Comparison of ENCODE assay signal across 29 cellular contexts in genomic region chr10:44716470-44716869, GRCh38.
"Had no signal": no experiment of that assay in that cellular context is flagged by ENCODE, and none has a peak within 500 bp of the region (broad histone marks: within the 10 kb centered on the region; RNA-seq: fewer than 3 reads in every experiment).

No MANE protein-coding gene starts in this region.

- DNase-seq: activated CD4-positive, alpha-beta memory T cell treated with anti-CD3 and anti-CD28 coated beads, Interleukin-2, amount 10 ng/mL, durations not matched to agents 7 days and 5 days; activated CD4-positive, alpha-beta T cell treated with anti-CD3 and anti-CD28 coated beads for 1 hour; activated CD4-positive, alpha-beta T cell treated with anti-CD3 and anti-CD28 coated beads for 48 hours; activated CD4-positive, CD25-positive, alpha-beta regulatory T cell; activated CD8-positive, alpha-beta memory T cell treated with anti-CD3 and anti-CD28 coated beads for 24 hours; activated CD8-positive, alpha-beta memory T cell treated with anti-CD3 and anti-CD28 coated beads, Interleukin-2, amount 10 ng/mL, durations not matched to agents 7 days and 5 days; activated CD8-positive, alpha-beta memory T cell treated with anti-CD3 and anti-CD28 coated beads, Interleukin-2, amount 50 U/mL, for 48 hours; activated effector memory CD4-positive, alpha-beta T cell treated with Interleukin-2 at 50 U/mL for 16 hours; activated naive CD4-positive, alpha-beta T cell treated with anti-CD3 and anti-CD28 coated beads, Interleukin-2, amount 10 ng/mL, durations not matched to agents 7 days and 5 days; activated T-cell treated with anti-CD3 and anti-CD28 coated beads, Interleukin-2, amount 50 U/mL, for 48 hours; amniotic stem cell; aorta; brain microvascular endothelial cell; NCI-H1105; NCI-H1417 treated with DMSO at 0.1 percent for 48 hours; NCI-H1930; NCI-H345; NCI-H524 treated with DMSO at 0.1 percent for 48 hours; Peyer's patch; Right ventricle myocardium superior; RPMI8226; SW 1271; T-helper 1 cell; T-helper 2 cell; T-helper 9 cell; WERI-Rb-1 had no signal

- H3K4me3 Mint-ChIP-seq: activated CD4-positive, alpha-beta memory T cell treated with anti-CD3 and anti-CD28 coated beads, Interleukin-2, amount 10 ng/mL, durations not matched to agents 7 days and 5 days; activated CD8-positive, alpha-beta memory T cell treated with anti-CD3 and anti-CD28 coated beads, Interleukin-2, amount 10 ng/mL, durations not matched to agents 7 days and 5 days; activated naive CD4-positive, alpha-beta T cell treated with anti-CD3 and anti-CD28 coated beads, Interleukin-2, amount 10 ng/mL, durations not matched to agents 7 days and 5 days; activated naive CD8-positive, alpha-beta T cell; central memory CD8-positive, alpha-beta T cell had no signal

- H3K27ac ChIP-seq: brain microvascular endothelial cell, cardiac muscle cell, Peyer's patch, WERI-Rb-1 had no signal

- H3K27me3 ChIP-seq: brain microvascular endothelial cell, cardiac muscle cell, Peyer's patch had no signal

- H3K27ac Mint-ChIP-seq: activated CD4-positive, alpha-beta memory T cell treated with anti-CD3 and anti-CD28 coated beads, Interleukin-2, amount 10 ng/mL, durations not matched to agents 7 days and 5 days; activated CD8-positive, alpha-beta memory T cell treated with anti-CD3 and anti-CD28 coated beads, Interleukin-2, amount 10 ng/mL, durations not matched to agents 7 days and 5 days; activated naive CD4-positive, alpha-beta T cell treated with anti-CD3 and anti-CD28 coated beads, Interleukin-2, amount 10 ng/mL, durations not matched to agents 7 days and 5 days; activated naive CD8-positive, alpha-beta T cell had no signal

- H3K9me3 Mint-ChIP-seq: activated CD4-positive, alpha-beta memory T cell treated with anti-CD3 and anti-CD28 coated beads, Interleukin-2, amount 10 ng/mL, durations not matched to agents 7 days and 5 days; activated naive CD4-positive, alpha-beta T cell treated with anti-CD3 and anti-CD28 coated beads, Interleukin-2, amount 10 ng/mL, durations not matched to agents 7 days and 5 days had no signal

- H3K36me3 ChIP-seq: brain microvascular endothelial cell, cardiac muscle cell, Peyer's patch, WERI-Rb-1 had no signal

- H3K9me3 ChIP-seq: Peyer's patch had no signal

- H3K4me1 Mint-ChIP-seq: activated CD4-positive, alpha-beta memory T cell treated with anti-CD3 and anti-CD28 coated beads, Interleukin-2, amount 10 ng/mL, durations not matched to agents 7 days and 5 days; activated CD8-positive, alpha-beta memory T cell treated with anti-CD3 and anti-CD28 coated beads, Interleukin-2, amount 10 ng/mL, durations not matched to agents 7 days and 5 days; activated naive CD4-positive, alpha-beta T cell treated with anti-CD3 and anti-CD28 coated beads, Interleukin-2, amount 10 ng/mL, durations not matched to agents 7 days and 5 days; central memory CD8-positive, alpha-beta T cell had no signal

- H3K4me1 ChIP-seq: Peyer's patch had no signal

- H3K36me3 Mint-ChIP-seq: activated CD8-positive, alpha-beta memory T cell treated with anti-CD3 and anti-CD28 coated beads, Interleukin-2, amount 10 ng/mL, durations not matched to agents 7 days and 5 days; activated naive CD4-positive, alpha-beta T cell treated with anti-CD3 and anti-CD28 coated beads, Interleukin-2, amount 10 ng/mL, durations not matched to agents 7 days and 5 days; activated naive CD8-positive, alpha-beta T cell had no signal

- H3K27me3 Mint-ChIP-seq: activated CD4-positive, alpha-beta memory T cell treated with anti-CD3 and anti-CD28 coated beads, Interleukin-2, amount 10 ng/mL, durations not matched to agents 7 days and 5 days; activated CD8-positive, alpha-beta memory T cell treated with anti-CD3 and anti-CD28 coated beads, Interleukin-2, amount 10 ng/mL, durations not matched to agents 7 days and 5 days; activated naive CD4-positive, alpha-beta T cell treated with anti-CD3 and anti-CD28 coated beads, Interleukin-2, amount 10 ng/mL, durations not matched to agents 7 days and 5 days; activated naive CD8-positive, alpha-beta T cell; central memory CD8-positive, alpha-beta T cell had no signal

- ATAC-seq: activated CD8-positive, alpha-beta memory T cell treated with anti-CD3 and anti-CD28 coated beads, Interleukin-2, amount 10 ng/mL, durations not matched to agents 7 days and 5 days had no signal

- H3K4me3 ChIP-seq: cardiac muscle cell, Peyer's patch had no signal
